Comparison of ENCODE assay signal across 9 cellular contexts in the genomic region with DNA sequence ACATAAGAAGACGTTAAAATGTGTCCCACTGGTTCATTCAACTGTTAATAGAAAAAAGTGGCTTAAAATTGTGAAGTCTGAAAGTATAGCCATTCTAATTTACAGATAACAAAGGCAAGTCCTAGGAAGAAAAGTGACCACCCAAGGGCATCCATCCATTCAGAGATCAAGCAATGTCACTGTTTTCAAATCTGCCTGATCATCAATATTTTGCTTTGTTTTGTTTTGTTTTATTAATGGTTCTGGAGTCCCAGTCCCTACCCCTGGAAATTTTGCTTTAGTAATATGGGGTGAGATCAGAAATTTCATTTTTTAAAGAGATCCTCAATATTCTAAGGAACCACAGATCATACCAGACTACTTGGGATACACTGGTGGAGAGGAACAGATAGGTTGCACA.
"Had no signal": no experiment of that assay in that cellular context is flagged by ENCODE, and none has a peak within 500 bp of the region (broad histone marks: within the 10 kb centered on the region; RNA-seq: fewer than 3 reads in every experiment).

No MANE protein-coding gene starts in this region.

- H2AFZ ChIP-seq: GM23248 had no signal

- H3K9me3 Mint-ChIP-seq: H9 had no signal

- FAIRE-seq: H54 had no signal

- H3K27ac Mint-ChIP-seq: IgD-negative memory B cell had no signal

- H3K4me3 ChIP-seq: GM23248 had no signal

- H3K27me3 Mint-ChIP-seq: IgD-negative memory B cell had no signal

- DNase-seq: GM23248, GOT3, H9, HCEC 1CT, Kasumi-1, KG1 had no signal

- H3K4me3 Mint-ChIP-seq: H9, IgD-negative memory B cell had no signal

- H3K4me1 Mint-ChIP-seq: IgD-negative memory B cell had no signal

- H3K27ac ChIP-seq: GM23248, HL-60 had no signal

- H3K9ac ChIP-seq: GM23248 had no signal
